In genomic region chr1:66532798-66533783, GRCh38 we compare ENCODE assay signal across 1 cellular context.
TF ChIP-seq lines count a peak whose summit lies in the region.

No MANE protein-coding gene starts in this region.

TF ChIP-seq in SK-N-SH treated with all-trans-retinoic acid at 6 μM for 48 hours, 23 proteins besides CTCF, POLR2A, EP300 and RAD21 (continued from another document):
- TF ChIP-seq, protein P1, sequence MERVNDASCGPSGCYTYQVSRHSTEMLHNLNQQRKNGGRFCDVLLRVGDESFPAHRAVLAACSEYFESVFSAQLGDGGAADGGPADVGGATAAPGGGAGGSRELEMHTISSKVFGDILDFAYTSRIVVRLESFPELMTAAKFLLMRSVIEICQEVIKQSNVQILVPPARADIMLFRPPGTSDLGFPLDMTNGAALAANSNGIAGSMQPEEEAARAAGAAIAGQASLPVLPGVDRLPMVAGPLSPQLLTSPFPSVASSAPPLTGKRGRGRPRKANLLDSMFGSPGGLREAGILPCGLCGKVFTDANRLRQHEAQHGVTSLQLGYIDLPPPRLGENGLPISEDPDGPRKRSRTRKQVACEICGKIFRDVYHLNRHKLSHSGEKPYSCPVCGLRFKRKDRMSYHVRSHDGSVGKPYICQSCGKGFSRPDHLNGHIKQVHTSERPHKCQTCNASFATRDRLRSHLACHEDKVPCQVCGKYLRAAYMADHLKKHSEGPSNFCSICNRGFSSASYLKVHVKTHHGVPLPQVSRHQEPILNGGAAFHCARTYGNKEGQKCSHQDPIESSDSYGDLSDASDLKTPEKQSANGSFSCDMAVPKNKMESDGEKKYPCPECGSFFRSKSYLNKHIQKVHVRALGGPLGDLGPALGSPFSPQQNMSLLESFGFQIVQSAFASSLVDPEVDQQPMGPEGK (CRISPR knock-in tag; IDR thresholded peaks at IDR 0.05; ENCODE audit: borderline replicate concordance): no peak
- TF ChIP-seq ZNF8 (CRISPR knock-in tag; IDR thresholded peaks at IDR 0.05) (no peak), ZNF565 (CRISPR knock-in tag; conservative IDR thresholded peaks at IDR 0.05; ENCODE audit: low read depth) (no peak)
